15 cellular contexts compared by ENCODE assay signal in genomic region chr9:107316795-107317661, GRCh38. TPM values are rescaled to one million over a fixed set of nuclear protein-coding genes. Genes with fewer than 3 reads are reported as not detected.
DNase-seq lines count a peak whose midpoint lies in the region; ATAC-seq and TF ChIP-seq lines count a peak whose summit lies in the region.
"Had no signal": no experiment of that assay in that cellular context is flagged by ENCODE, and none has a peak within 500 bp of the region (broad histone marks: within the 10 kb centered on the region; RNA-seq: fewer than 3 reads in every experiment).

No MANE protein-coding gene starts in this region.

- no peak overlapping the region for H3K4me3 Mint-ChIP-seq in activated CD4-positive, alpha-beta T cell treated with anti-CD3 and anti-CD28 coated beads, Interleukin-2, amount 10 ng/mL, durations not matched to agents 7 days and 5 days
- no peak overlapping the region for H3K4me3 Mint-ChIP-seq in HFFc6
- no peak overlapping the region for H3K4me3 Mint-ChIP-seq in central memory CD8-positive, alpha-beta T cell

- H3K9me3 ChIP-seq in neutrophil = no peaks in the 10 kb centered on the region
- H3K9me3 ChIP-seq: A549, gastrocnemius medialis had no signal

- TF ChIP-seq CTCF in HFFc6 (IDR thresholded peaks at IDR 0.05) (no peak), neutrophil (IDR thresholded peaks at IDR 0.05) (no peak), brain microvascular endothelial cell (IDR thresholded peaks at IDR 0.05; ENCODE audit: low read depth, low read length, missing control alignments) (no peak)

- no peak for ATAC-seq in central memory CD8-positive, alpha-beta T cell (replicated peaks; ENCODE audit: extremely low read depth, poor library complexity, severe bottlenecking)
- ATAC-seq: A549, gastrocnemius medialis, Right ventricle myocardium inferior had no signal

- no peaks in the 10 kb centered on the region for H3K27me3 Mint-ChIP-seq in activated CD4-positive, alpha-beta T cell treated with anti-CD3 and anti-CD28 coated beads, Interleukin-2, amount 10 ng/mL, durations not matched to agents 7 days and 5 days
- H3K27me3 Mint-ChIP-seq in HFFc6 (ENCODE audit: insufficient read depth) = no peaks in the 10 kb centered on the region; the same call in 1 of the 2 replicates
- H3K27me3 Mint-ChIP-seq in central memory CD8-positive, alpha-beta T cell = no peaks in the 10 kb centered on the region

- H3K27me3 ChIP-seq in neutrophil (no peaks in the 10 kb centered on the region), brain microvascular endothelial cell (replicated peaks) (no peaks in the 10 kb centered on the region)
- H3K27me3 ChIP-seq: gastrocnemius medialis had no signal

- CTCF ChIA-PET in activated CD4-positive, alpha-beta T cell treated with anti-CD3 and anti-CD28 coated beads, Interleukin-2, amount 10 ng/mL, durations not matched to agents 7 days and 5 days (lab: Charles Lee) = interaction anchor here (1.5 kb wide), 1 partner anchor 24 kb away, joined by 4 read pairs; no protein-coding TSS in a partner anchor

- no peak for DNase-seq in activated CD4-positive, alpha-beta T cell treated with anti-CD3 and anti-CD28 coated beads, Interleukin-2, amount 10 ng/mL, durations not matched to agents 7 days and 5 days
- DNase-seq in activated CD4-positive, alpha-beta T cell treated with anti-CD3 and anti-CD28 coated beads for 4 hours = no peak
- DNase-seq in HFFc6 (no peak), cerebellar cortex (ENCODE audit: low spot score) (no peak), brain microvascular endothelial cell (no peak), activated gamma-delta T cell (lab: John Stamatoyannopoulos, UW) (no peak)
- DNase-seq in central memory CD8-positive, alpha-beta T cell (ENCODE audit: low spot score in 2 of 2) = no peak
- DNase-seq: DND-41; gastrocnemius medialis; NCI-H524 treated with DMSO at 0.1 percent for 48 hours; posterior cingulate gyrus; stimulated activated CD4-positive, alpha-beta T cell treated with anti-CD3 and anti-CD28 coated beads, Interleukin-2, amount 100 ng/mL, for 48 hours had no signal

- H3K4me3 ChIP-seq in neutrophil (ENCODE audit: low read depth in 1 of 2, low read length in 1 of 2) (peak overlapping the region; percentile 7 to 21), brain microvascular endothelial cell (ENCODE audit: low read depth, low read length) (no peak overlapping the region)
- H3K4me3 ChIP-seq: A549, gastrocnemius medialis had no signal

- H3K36me3 Mint-ChIP-seq in activated CD4-positive, alpha-beta T cell treated with anti-CD3 and anti-CD28 coated beads, Interleukin-2, amount 10 ng/mL, durations not matched to agents 7 days and 5 days (ENCODE audit: low read depth) = peaks cover 70% of the 10 kb centered on the region
- peaks cover 57% of the 10 kb centered on the region for H3K36me3 Mint-ChIP-seq in HFFc6 (ENCODE audit: low read depth)
- H3K36me3 Mint-ChIP-seq in central memory CD8-positive, alpha-beta T cell (ENCODE audit: insufficient read depth) = peaks cover 32% of the 10 kb centered on the region

- H3K27ac Mint-ChIP-seq in activated CD4-positive, alpha-beta T cell treated with anti-CD3 and anti-CD28 coated beads, Interleukin-2, amount 10 ng/mL, durations not matched to agents 7 days and 5 days = peak overlapping the region; percentile 58
- H3K27ac Mint-ChIP-seq in HFFc6 = peak overlapping the region; percentile 2
- H3K27ac Mint-ChIP-seq in central memory CD8-positive, alpha-beta T cell (ENCODE audit: low read depth) = peak overlapping the region; percentile 32

- POLR2A ChIA-PET in activated CD4-positive, alpha-beta T cell treated with anti-CD3 and anti-CD28 coated beads, Interleukin-2, amount 10 ng/mL, durations not matched to agents 7 days and 5 days (lab: Charles Lee) = no interaction called here

- H3K36me3 ChIP-seq in neutrophil = peaks cover 25% of the 10 kb centered on the region
- peaks cover 51% of the 10 kb centered on the region for H3K36me3 ChIP-seq in brain microvascular endothelial cell (replicated peaks)

- H3K9me3 Mint-ChIP-seq in activated CD4-positive, alpha-beta T cell treated with anti-CD3 and anti-CD28 coated beads, Interleukin-2, amount 10 ng/mL, durations not matched to agents 7 days and 5 days = no peaks in the 10 kb centered on the region
- no peaks in the 10 kb centered on the region for H3K9me3 Mint-ChIP-seq in HFFc6
- no peaks in the 10 kb centered on the region for H3K9me3 Mint-ChIP-seq in central memory CD8-positive, alpha-beta T cell

- in situ Hi-C loops in brain microvascular endothelial cell (cut with HindIII; ENCODE audit: low pct_ligation_motif_present, low sequenced_read_pairs) = no loop called here

- peaks cover 48% of the 10 kb centered on the region for H3K4me1 Mint-ChIP-seq in activated CD4-positive, alpha-beta T cell treated with anti-CD3 and anti-CD28 coated beads, Interleukin-2, amount 10 ng/mL, durations not matched to agents 7 days and 5 days
- peaks cover 53% of the 10 kb centered on the region for H3K4me1 Mint-ChIP-seq in HFFc6 (ENCODE audit: low read depth)
- peaks cover 56% of the 10 kb centered on the region for H3K4me1 Mint-ChIP-seq in central memory CD8-positive, alpha-beta T cell

- peak overlapping the region; percentile 76 for H3K27ac ChIP-seq in neutrophil
- H3K27ac ChIP-seq in brain microvascular endothelial cell = no peak overlapping the region
- H3K27ac ChIP-seq: A549 had no signal

- H3K4me1 ChIP-seq in neutrophil (ENCODE audit: control insufficient read depth in 1 of 2, insufficient read depth in 1 of 2, low read depth in 1 of 2, low read length in 1 of 2) = peaks cover 18% of the 10 kb centered on the region in 2 experiments

RNA-seq across cellular contexts. Expression of gene RAD23B, which starts 33.9 kb away (rescaled TPM):
- 100 to 1,000 TPM in 1 of 2 experiments, 10 to 100 TPM in 1; 89.7 to 116 TPM for total RNA-seq in activated CD4-positive, alpha-beta T cell treated with anti-CD3 and anti-CD28 coated beads, Interleukin-2, amount 10 ng/mL, durations not matched to agents 7 days and 5 days
- 100 to 1,000 TPM; 196 to 222 (median 204) TPM for total RNA-seq in HFFc6 (2021; fragmentation: NEBNext Ultra II Directional; extraction: Animal tissue kit (Norgen Biotek cat#: 25700))

Comparison
In these comparisons a context has a peak if more than half of its experiments do, and no peak if none do; other contexts are left out.
1. H3K27ac Mint-ChIP-seq: peak in every context shown above with its lines; median percentile 58 in activated CD4-positive, alpha-beta T cell treated with anti-CD3 and anti-CD28 coated beads, Interleukin-2, amount 10 ng/mL, durations not matched to agents 7 days and 5 days; 32 in central memory CD8-positive, alpha-beta T cell; 2 in HFFc6.